In genomic region chr7:11521964-11522499, GRCh38 we compare ENCODE assay signal across 7 cellular contexts.
DNase-seq lines count a peak whose midpoint lies in the region; ATAC-seq, FAIRE-seq and TF ChIP-seq lines count a peak whose summit lies in the region.
"Not testable (repeated sequence)": the region's sequence is repeated elsewhere in the genome, so short reads cannot be mapped to it uniquely, and the experiment has no call there.

No MANE protein-coding gene starts in this region.

- H3K36me3 ChIP-seq in heart left ventricle; right lobe of liver; pancreas; subcutaneous abdominal adipose tissue (ENCODE audit: control insufficient read depth in 5 of 5, insufficient read depth in 5 of 5, low read length in 5 of 5): not testable (repeated sequence)

- H3K4me2 ChIP-seq in A549 = peak overlapping the region; percentile 58

- H3K4me3 ChIP-seq in A549 = peak overlapping the region; percentile 10; the same call in 1 of the 3 replicates
- H3K4me3 ChIP-seq in coronary artery = peak overlapping the region; percentile 18
- peak overlapping the region in 9 of 12 donors; percentile 5 to 47 (median 34) for H3K4me3 ChIP-seq in heart left ventricle
- H3K4me3 ChIP-seq in right lobe of liver = peak overlapping the region; percentile 0 to 38 (median 27)
- H3K4me3 ChIP-seq in pancreas = not testable (repeated sequence)
- peak overlapping the region in 4 of 5 donors; percentile 19 to 45 (median 38) for H3K4me3 ChIP-seq in subcutaneous abdominal adipose tissue (ENCODE audit: low read depth in 1 of 5, low read length in 5 of 5)

- intact Hi-C loops in heart left ventricle (cut with DNase I); right lobe of liver (cut with DNase I); pancreas (cut with DNase I): not testable (repeated sequence)

- not testable (repeated sequence) for DNase-seq in A549 (ENCODE audit: low read depth in 1 of 2, low spot score in 1 of 2); coronary artery (ENCODE audit: low spot score); heart left ventricle; right lobe of liver; pancreas
- peak; percentile 29 for DNase-seq in H4 (ENCODE audit: low spot score)

- not testable (repeated sequence) for H3K27me3 ChIP-seq in heart left ventricle; right lobe of liver; pancreas; subcutaneous abdominal adipose tissue (ENCODE audit: control insufficient read depth in 5 of 5, insufficient read depth in 4 of 5, low read length in 5 of 5)

- not testable (repeated sequence) for H3K9ac ChIP-seq in subcutaneous abdominal adipose tissue (ENCODE audit: low read length in 5 of 5)

- not testable (repeated sequence) for TF ChIP-seq EP300 in A549 (IDR thresholded peaks at IDR 0.05)

- CTCF ChIA-PET in A549 (lab: Yijun Ruan, JAX) = not testable (repeated sequence)

- TF ChIP-seq POLR2A in A549 (IDR thresholded peaks at IDR 0.05; ENCODE audit: low read length); heart left ventricle (IDR thresholded peaks at IDR 0.05); right lobe of liver (IDR thresholded peaks at IDR 0.05): not testable (repeated sequence)

- POLR2A ChIA-PET in A549 (lab: Yijun Ruan, JAX) = not testable (repeated sequence)

- H3K4me1 ChIP-seq in A549; heart left ventricle; pancreas; subcutaneous abdominal adipose tissue (ENCODE audit: control insufficient read depth in 5 of 5, insufficient read depth in 5 of 5, low read length in 5 of 5): not testable (repeated sequence)
- peaks cover 0 to 25% (median 0%) of the 10 kb centered on the region in 4 donors for H3K4me1 ChIP-seq in right lobe of liver

- FAIRE-seq in A549 (lab: Jason Lieb, UNC) (peak; percentile 94), pancreas (lab: Jason Lieb, UNC) (peak; percentile 81)

- not testable (repeated sequence) for TF ChIP-seq RAD21 in A549 (conservative IDR thresholded peaks at IDR 0.05 in 1 of 2, IDR thresholded peaks at IDR 0.05 in 1 of 2)

- not testable (repeated sequence) for TF ChIP-seq CTCF in A549 (IDR thresholded peaks at IDR 0.05); coronary artery (IDR thresholded peaks at IDR 0.05); heart left ventricle (IDR thresholded peaks at IDR 0.05); right lobe of liver (IDR thresholded peaks at IDR 0.05); pancreas (IDR thresholded peaks at IDR 0.05)

- H3K9me3 ChIP-seq in A549; heart left ventricle; right lobe of liver; pancreas; subcutaneous abdominal adipose tissue (ENCODE audit: control insufficient read depth in 5 of 5, low read length in 5 of 5): not testable (repeated sequence)

- 40% methylated on average over 2 of the region's 2 CpGs for WGBS in A549 (ENCODE audit: missing lambda C conversion rate)
- 38 to 95% (median 55%) methylated on average over 2 of the region's 2 CpGs for WGBS in heart left ventricle, 4 donors
- WGBS in right lobe of liver (ENCODE audit: insufficient coverage, low coverage, low lambda C conversion rate, missing lambda C conversion rate) = 4% methylated on average over 2 of the region's 2 CpGs
- WGBS in pancreas, 2 donors = 20 to 28% methylated on average over 2 of the region's 2 CpGs

- ATAC-seq in A549, heart left ventricle, pancreas: not testable (repeated sequence)
- peak; percentile 66 to 78 (median 72) for ATAC-seq in right lobe of liver

- peak overlapping the region in 1 of 2 experiments; percentile 21; a peak in 1 of 6 replicates for H3K27ac ChIP-seq in A549
- not testable (repeated sequence) for H3K27ac ChIP-seq in coronary artery, pancreas
- H3K27ac ChIP-seq in heart left ventricle = peak overlapping the region in 2 of 12 donors; percentile 2 to 47
- H3K27ac ChIP-seq in right lobe of liver = peak overlapping the region; percentile 36 to 76 (median 69)
- peak overlapping the region; percentile 31 for H3K27ac ChIP-seq in subcutaneous abdominal adipose tissue (ENCODE audit: low read depth, low read length)
